ENCODE assay signal across 26 cellular contexts in genomic region chrX:97159916-97160800, GRCh38.
DNase-seq lines count a peak whose midpoint lies in the region; TF ChIP-seq lines count a peak whose summit lies in the region.
"Had no signal": no experiment of that assay in that cellular context is flagged by ENCODE, and none has a peak within 500 bp of the region (broad histone marks: within the 10 kb centered on the region; RNA-seq: fewer than 3 reads in every experiment).

No MANE protein-coding gene starts in this region.

- BruUV-seq in Caco-2 (replicated peaks; lab: Mats Ljungman, UMichigan), result no TSS peak

- TF ChIP-seq POLR2A in lower leg skin (IDR thresholded peaks at IDR 0.05), result no peak

- no peak for TF ChIP-seq CTCF in Caco-2 (IDR thresholded peaks at IDR 0.05; ENCODE audit: insufficient read depth in 1 of 2, low read depth in 1 of 2, low read length in 1 of 2, severe bottlenecking in 1 of 2, unreplicated experiment in 1 of 2)
- TF ChIP-seq CTCF in lower leg skin (IDR thresholded peaks at IDR 0.05), result no peak

- H3K4me1 ChIP-seq in Caco-2, result peaks cover 7% of the 10 kb centered on the region; the same call in 1 of the 2 replicates
- H3K4me1 ChIP-seq in mesodermal cell (ENCODE audit: control insufficient read depth, insufficient read depth, low read length, poor library complexity, severe bottlenecking), result peaks cover 7% of the 10 kb centered on the region
- H3K4me1 ChIP-seq: gastroesophageal sphincter had no signal

- no peaks in the 10 kb centered on the region for H3K27me3 Mint-ChIP-seq in Caco-2 (ENCODE audit: insufficient read depth, unreplicated experiment)
- H3K27me3 Mint-ChIP-seq: activated naive CD4-positive, alpha-beta T cell treated with anti-CD3 and anti-CD28 coated beads, Interleukin-2, amount 10 ng/mL, durations not matched to agents 7 days and 5 days; CD4-positive, alpha-beta T cell; stimulated activated naive CD8-positive, alpha-beta T cell treated with anti-CD3 and anti-CD28 coated beads, Interleukin-15, Interleukin-2, amounts not matched to agents 100 ng/mL and 50 ng/mL, for 24 hours had no signal

- CTCF ChIA-PET in Caco-2 (lab: Charles Lee), result no interaction called here

- no peak overlapping the region for H3K4me3 Mint-ChIP-seq in Caco-2 (ENCODE audit: unreplicated experiment)
- H3K4me3 Mint-ChIP-seq: activated naive CD4-positive, alpha-beta T cell treated with anti-CD3 and anti-CD28 coated beads, Interleukin-2, amount 10 ng/mL, durations not matched to agents 7 days and 5 days; CD4-positive, alpha-beta T cell; immature natural killer cell; stimulated activated naive CD8-positive, alpha-beta T cell treated with anti-CD3 and anti-CD28 coated beads, Interleukin-15, Interleukin-2, amounts not matched to agents 100 ng/mL and 50 ng/mL, for 24 hours had no signal

- H3K27ac Mint-ChIP-seq in Caco-2 (ENCODE audit: unreplicated experiment), result no peak overlapping the region
- H3K27ac Mint-ChIP-seq: activated naive CD4-positive, alpha-beta T cell treated with anti-CD3 and anti-CD28 coated beads, Interleukin-2, amount 10 ng/mL, durations not matched to agents 7 days and 5 days; CD4-positive, alpha-beta T cell; immature natural killer cell; stimulated activated naive CD8-positive, alpha-beta T cell treated with anti-CD3 and anti-CD28 coated beads, Interleukin-15, Interleukin-2, amounts not matched to agents 100 ng/mL and 50 ng/mL, for 24 hours had no signal

- H3K36me3 Mint-ChIP-seq in Caco-2 (ENCODE audit: insufficient read depth, unreplicated experiment), result no peaks in the 10 kb centered on the region
- H3K36me3 Mint-ChIP-seq: activated naive CD4-positive, alpha-beta T cell treated with anti-CD3 and anti-CD28 coated beads, Interleukin-2, amount 10 ng/mL, durations not matched to agents 7 days and 5 days; immature natural killer cell had no signal

- no peaks in the 10 kb centered on the region for H3K27me3 ChIP-seq in Caco-2 (replicated peaks; ENCODE audit: control insufficient read depth, insufficient read depth, low read length)
- H3K27me3 ChIP-seq: gastroesophageal sphincter, neutrophil had no signal

- no peaks in the 10 kb centered on the region for H3K36me3 ChIP-seq in Caco-2 (ENCODE audit: control insufficient read depth, insufficient read depth, low read length)
- no peaks in the 10 kb centered on the region for H3K36me3 ChIP-seq in mesodermal cell (ENCODE audit: control insufficient read depth, insufficient read depth, low read length)
- H3K36me3 ChIP-seq: gastroesophageal sphincter, neutrophil had no signal

- no peaks in the 10 kb centered on the region for H3K9me3 Mint-ChIP-seq in Caco-2 (ENCODE audit: unreplicated experiment)
- H3K9me3 Mint-ChIP-seq: activated naive CD4-positive, alpha-beta T cell treated with anti-CD3 and anti-CD28 coated beads, Interleukin-2, amount 10 ng/mL, durations not matched to agents 7 days and 5 days; CD4-positive, alpha-beta T cell; immature natural killer cell; stimulated activated naive CD8-positive, alpha-beta T cell treated with anti-CD3 and anti-CD28 coated beads, Interleukin-15, Interleukin-2, amounts not matched to agents 100 ng/mL and 50 ng/mL, for 24 hours had no signal

- no CpG with 5 or more reads among the region's 7 CpGs for WGBS in mesodermal cell (ENCODE audit: insufficient coverage in 2 of 2), 2 experiments
- 58 to 78% methylated on average over 7 of the region's 7 CpGs for WGBS in lower leg skin, 2 donors

- peak; percentile 20 to 26 for DNase-seq in Caco-2
- DNase-seq in LoVo (ENCODE audit: low spot score), result peak; percentile 12
- peak; percentile 31 for DNase-seq in foreskin melanocyte
- DNase-seq in GM03348 (ENCODE audit: low spot score), result no peak
- DNase-seq in DMS153 (lab: John Stamatoyannopoulos, UW), result no peak
- no peak for DNase-seq in lower leg skin (ENCODE audit: low spot score in 2 of 2)
- DNase-seq in DMS 273 treated with DMSO at 0.1 percent for 48 hours (lab: John Stamatoyannopoulos, UW), result no peak
- DNase-seq: ACHN; activated CD4-positive, alpha-beta T cell treated with anti-CD3 and anti-CD28 coated beads for 48 hours; activated naive CD4-positive, alpha-beta T cell treated with anti-CD3 and anti-CD28 coated beads, Interleukin-2, amount 10 ng/mL, durations not matched to agents 7 days and 5 days; activated T-cell treated with anti-CD3 and anti-CD28 coated beads for 4 hours; CD4-positive, alpha-beta T cell; immature natural killer cell; Kasumi-1; midbrain; NCI-H1105 treated with DMSO at 0.1 percent for 48 hours; NCI-H526 treated with DMSO at 0.1 percent for 48 hours; retina; stimulated activated CD4-positive, alpha-beta T cell treated with anti-CD3 and anti-CD28 coated beads, Interleukin-15, amount 100 ng/mL, for 24 hours; T1000 had no signal

- H3K9me3 ChIP-seq in Caco-2 (no peaks in the 10 kb centered on the region), mesodermal cell (ENCODE audit: control insufficient read depth, low read length) (no peaks in the 10 kb centered on the region)
- H3K9me3 ChIP-seq: gastroesophageal sphincter, neutrophil had no signal

- H3K4me1 Mint-ChIP-seq in Caco-2 (ENCODE audit: low read depth, unreplicated experiment), result peaks cover 19% of the 10 kb centered on the region

- intact Hi-C loops in Caco-2 (cut with micrococcal nuclease; ENCODE audit: unreplicated experiment), result no loop called here
- intact Hi-C loops in lower leg skin (cut with DNase I; ENCODE audit: low total_unique reads), result no loop called here

- peak overlapping the region; percentile 57 for H3K27ac ChIP-seq in mesodermal cell (ENCODE audit: low read depth, low read length, severe bottlenecking)
- H3K27ac ChIP-seq: gastroesophageal sphincter, HL-60, neutrophil, SK-N-MC had no signal

- H3K4me3 ChIP-seq in Caco-2 (ENCODE audit: low read depth, low read length) (no peak overlapping the region), mesodermal cell (ENCODE audit: extremely low read depth, insufficient read depth, low read length, poor library complexity, severe bottlenecking) (no peak overlapping the region), lower leg skin (ENCODE audit: low read depth, poor library complexity, severe bottlenecking) (no peak overlapping the region)
- H3K4me3 ChIP-seq: gastroesophageal sphincter, SK-N-MC had no signal

- POLR2A ChIA-PET in Caco-2 (lab: Charles Lee), result interaction anchor here (0.7 kb wide), 1 partner anchor 154 kb away, joined by 3 read pairs; no protein-coding TSS in a partner anchor

Comparison
In these comparisons a context has a peak if more than half of its experiments do, and no peak if none do; other contexts are left out.
1. DNase-seq: peak in Caco-2 (2 of 2), LoVo (single experiment) and foreskin melanocyte (single experiment); none in GM03348 (single experiment), DMS153 (single experiment), lower leg skin (0 of 2) and DMS 273 treated with DMSO at 0.1 percent for 48 hours (single experiment).